14 cellular contexts compared by ENCODE assay signal in genomic region chr17:14903810-14904209, GRCh38.
"Had no signal": no experiment of that assay in that cellular context is flagged by ENCODE, and none has a peak within 500 bp of the region (broad histone marks: within the 10 kb centered on the region; RNA-seq: fewer than 3 reads in every experiment).

No MANE protein-coding gene starts in this region.

- H3K27me3 ChIP-seq: esophagus muscularis mucosa, pancreas had no signal

- H3K9me3 ChIP-seq: esophagus muscularis mucosa, pancreas, upper lobe of right lung had no signal

- H3K4me3 ChIP-seq: coronary artery, esophagus muscularis mucosa, pancreas, upper lobe of right lung had no signal

- H3K36me3 ChIP-seq: esophagus muscularis mucosa, pancreas, upper lobe of right lung had no signal

- ATAC-seq: left lobe of liver; pancreas; sciatic nerve; stimulated activated naive CD8-positive, alpha-beta T cell treated with anti-CD3 and anti-CD28 coated beads, Interleukin-15, amount 100 ng/mL, for 72 hours; upper lobe of right lung had no signal

- H3K4me1 ChIP-seq: esophagus muscularis mucosa, upper lobe of right lung had no signal

- DNase-seq: activated CD4-positive, CD25-positive, alpha-beta regulatory T cell treated with anti-CD3 and anti-CD28 coated beads, Interleukin-2, amount 50 U/mL, for 72 hours; activated effector memory CD4-positive, alpha-beta T cell treated with Interleukin-2 at 50 U/mL for 16 hours; foreskin melanocyte; head of caudate nucleus; naive B cell; pancreas; stimulated activated CD4-positive, alpha-beta T cell treated with anti-CD3 and anti-CD28 coated beads, Interleukin-1b, Interleukin-23, amount 100 ng/mL, for 48 hours; stimulated activated naive CD8-positive, alpha-beta T cell treated with anti-CD3 and anti-CD28 coated beads, Interleukin-15, amount 100 ng/mL, for 72 hours; T1000; upper lobe of right lung had no signal

- H3K27ac ChIP-seq: coronary artery, esophagus muscularis mucosa, pancreas, upper lobe of right lung had no signal
